ENCODE assay signal across 16 cellular contexts in genomic region chr2:219560893-219561178, GRCh38. TPM values are rescaled to one million over a fixed set of nuclear protein-coding genes. Genes with fewer than 3 reads are reported as not detected.
"Had no signal": no experiment of that assay in that cellular context is flagged by ENCODE, and none has a peak within 500 bp of the region (broad histone marks: within the 10 kb centered on the region; RNA-seq: fewer than 3 reads in every experiment).

No MANE protein-coding gene starts in this region.

- H3K9me3 ChIP-seq: heart left ventricle, lower lobe of right lung had no signal

- ATAC-seq: stimulated activated memory B cell treated with anti-CD40 and anti-IgM and Interleukin-4, amounts not matched to agents 10 μg/mL and 1 μg/mL and 100 μg/mL, for 72 hours had no signal

- DNase-seq: activated CD4-positive, alpha-beta memory T cell treated with anti-CD3 and anti-CD28 coated beads, Interleukin-2, amount 10 ng/mL, durations not matched to agents 7 days and 5 days; activated gamma-delta T cell; amniotic stem cell; foreskin keratinocyte; lower lobe of right lung; naive B cell; retina; stimulated activated CD4-positive, alpha-beta T cell treated with anti-CD3 and anti-CD28 coated beads, Interleukin-2, amount 100 ng/mL, for 48 hours had no signal

- H3K27me3 Mint-ChIP-seq: activated CD4-positive, alpha-beta memory T cell treated with anti-CD3 and anti-CD28 coated beads, Interleukin-2, amount 10 ng/mL, durations not matched to agents 7 days and 5 days had no signal

- H3K4me3 Mint-ChIP-seq: activated CD4-positive, alpha-beta memory T cell treated with anti-CD3 and anti-CD28 coated beads, Interleukin-2, amount 10 ng/mL, durations not matched to agents 7 days and 5 days; activated T-cell treated with anti-CD3 and anti-CD28 coated beads, Interleukin-2, amount 50 U/mL, for 24 hours; central memory CD8-positive, alpha-beta T cell; naive B cell; stimulated activated memory B cell treated with anti-CD40 and anti-IgM and Interleukin-4, amounts not matched to agents 10 μg/mL and 1 μg/mL and 100 μg/mL, for 72 hours had no signal

- H3K36me3 Mint-ChIP-seq: activated naive CD4-positive, alpha-beta T cell treated with anti-CD3 and anti-CD28 coated beads, Interleukin-2, amount 50 U/mL, for 72 hours; naive B cell; stimulated activated memory B cell treated with anti-CD40 and anti-IgM and Interleukin-4, amounts not matched to agents 10 μg/mL and 1 μg/mL and 100 μg/mL, for 72 hours had no signal

- H3K27me3 ChIP-seq: foreskin keratinocyte, heart left ventricle had no signal

- H3K4me1 ChIP-seq: foreskin keratinocyte, lower lobe of right lung had no signal

- H3K4me3 ChIP-seq: heart left ventricle, lower lobe of right lung had no signal

- H3K27ac ChIP-seq: foreskin keratinocyte, lower lobe of right lung had no signal

- H3K27ac Mint-ChIP-seq: activated CD4-positive, alpha-beta memory T cell treated with anti-CD3 and anti-CD28 coated beads, Interleukin-2, amount 10 ng/mL, durations not matched to agents 7 days and 5 days; activated naive CD4-positive, alpha-beta T cell treated with anti-CD3 and anti-CD28 coated beads, Interleukin-2, amount 50 U/mL, for 72 hours; activated T-cell treated with anti-CD3 and anti-CD28 coated beads, Interleukin-2, amount 50 U/mL, for 24 hours; naive B cell; stimulated activated memory B cell treated with anti-CD40 and anti-IgM and Interleukin-4, amounts not matched to agents 10 μg/mL and 1 μg/mL and 100 μg/mL, for 72 hours had no signal

- FAIRE-seq: urothelium cell line had no signal

- H3K4me1 Mint-ChIP-seq: activated CD4-positive, alpha-beta memory T cell treated with anti-CD3 and anti-CD28 coated beads, Interleukin-2, amount 10 ng/mL, durations not matched to agents 7 days and 5 days; central memory CD8-positive, alpha-beta T cell; naive B cell; stimulated activated memory B cell treated with anti-CD40 and anti-IgM and Interleukin-4, amounts not matched to agents 10 μg/mL and 1 μg/mL and 100 μg/mL, for 72 hours had no signal

- H3K9me3 Mint-ChIP-seq: activated CD4-positive, alpha-beta memory T cell treated with anti-CD3 and anti-CD28 coated beads, Interleukin-2, amount 10 ng/mL, durations not matched to agents 7 days and 5 days; activated naive CD4-positive, alpha-beta T cell treated with anti-CD3 and anti-CD28 coated beads, Interleukin-2, amount 50 U/mL, for 72 hours; activated T-cell treated with anti-CD3 and anti-CD28 coated beads, Interleukin-2, amount 50 U/mL, for 24 hours; central memory CD8-positive, alpha-beta T cell; naive B cell; stimulated activated memory B cell treated with anti-CD40 and anti-IgM and Interleukin-4, amounts not matched to agents 10 μg/mL and 1 μg/mL and 100 μg/mL, for 72 hours had no signal

RNA-seq across cellular contexts. Expression of gene OBSL1, which starts 10.5 kb away (rescaled TPM):
- total RNA-seq: activated CD4-positive, alpha-beta memory T cell treated with anti-CD3 and anti-CD28 coated beads, Interleukin-2, amount 10 ng/mL, durations not matched to agents 7 days and 5 days had no signal

RNA-seq across cellular contexts. Expression of gene INHA, which starts 11.3 kb away (rescaled TPM):
- total RNA-seq: activated CD4-positive, alpha-beta memory T cell treated with anti-CD3 and anti-CD28 coated beads, Interleukin-2, amount 10 ng/mL, durations not matched to agents 7 days and 5 days; lower lobe of right lung; mononuclear cell; T-helper 1 cell treated with Interleukin-12 subunit alpha and Interleukin-12 subunit beta and Interleukin-4 antibody, amounts not matched to agents 30 ng/mL and 1 ng/mL, for 36 hours had no signal

RNA-seq across cellular contexts. Expression of gene TMEM198, which starts 17.0 kb away (rescaled TPM):
- total RNA-seq: mononuclear cell had no signal
